ENCODE assay signal across 16 cellular contexts in genomic region chr4:158130204-158130603, GRCh38. TPM values are rescaled to one million over a fixed set of nuclear protein-coding genes. Genes with fewer than 3 reads are reported as not detected.
"Had no signal": no experiment of that assay in that cellular context is flagged by ENCODE, and none has a peak within 500 bp of the region (broad histone marks: within the 10 kb centered on the region; RNA-seq: fewer than 3 reads in every experiment).

No MANE protein-coding gene starts in this region.

- H3K4me3 ChIP-seq: body of pancreas, heart left ventricle, neural progenitor cell, pancreas, testis had no signal

- H3K4me1 ChIP-seq: body of pancreas, pancreas, testis had no signal

- H3K9me3 ChIP-seq: body of pancreas, heart left ventricle, pancreas, testis had no signal

- H3K27me3 ChIP-seq: body of pancreas, heart left ventricle, neural progenitor cell, pancreas, testis had no signal

- H3K27ac ChIP-seq: body of pancreas, neural progenitor cell, pancreas, testis had no signal

- H3K36me3 ChIP-seq: neural progenitor cell, pancreas had no signal

- DNase-seq: activated CD4-positive, alpha-beta T cell treated with anti-CD3 and anti-CD28 coated beads, Interleukin-2, amount 50 U/mL, for 1 hour; activated naive CD4-positive, alpha-beta T cell treated with anti-CD3 and anti-CD28 coated beads, Interleukin-2, amount 50 U/mL, for 16 hours; activated T-cell treated with anti-CD3 and anti-CD28 coated beads for 4 hours; body of pancreas; cortex of kidney; effector CD8-positive, alpha-beta T cell; heart left ventricle; islet precursor cell; left ventricle myocardium superior; pancreas; stimulated activated CD4-positive, alpha-beta T cell treated with anti-CD3 and anti-CD28 coated beads, Interleukin-4, amount 100 ng/mL, for 1 hour; stimulated activated CD8-positive, alpha-beta memory T cell treated with anti-CD3 and anti-CD28 coated beads, Interleukin-4, amount 100 ng/mL, for 48 hours; testis had no signal

RNA-seq across cellular contexts. Expression of gene GASK1B, which starts 42.6 kb away (rescaled TPM):
- total RNA-seq: activated CD8-positive, alpha-beta memory T cell treated with anti-CD3 and anti-CD28 coated beads for 36 hours; activated T-helper 2 cell treated with anti-CD3 and anti-CD28 coated beads, Interferon-gamma antibody, Interleukin-2, Interleukin-4, amounts not matched to agents 10 μg/mL and 5 μg/mL and 100 μg/mL, durations not matched to agents 14 hours and 24 hours and 36 hours had no signal
